9 cellular contexts compared by ENCODE assay signal in the genomic region with DNA sequence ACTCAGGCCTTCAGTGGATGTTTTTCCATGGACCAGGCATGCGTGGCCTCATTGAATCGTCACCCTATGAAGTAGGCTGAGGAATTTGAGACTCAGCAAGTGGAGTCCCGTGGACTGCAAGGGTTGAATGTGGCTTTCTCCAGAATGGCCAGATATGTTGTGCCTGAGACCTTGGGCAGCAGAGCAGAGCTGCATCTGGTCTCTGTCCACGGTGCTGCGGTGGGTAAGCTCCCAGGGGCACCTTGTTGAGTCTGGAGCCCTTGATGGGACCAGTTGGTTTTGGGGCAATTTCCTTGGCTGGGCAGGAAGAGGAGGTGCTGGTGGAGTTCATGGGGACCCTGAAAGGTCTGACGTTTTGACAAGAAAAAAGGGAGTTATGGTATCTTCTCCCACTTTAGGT.
"Had no signal": no experiment of that assay in that cellular context is flagged by ENCODE, and none has a peak within 500 bp of the region (broad histone marks: within the 10 kb centered on the region; RNA-seq: fewer than 3 reads in every experiment).

No MANE protein-coding gene starts in this region.

- H3K36me3 ChIP-seq: HAP-1 had no signal

- H3K27ac ChIP-seq: GM23248, HL-60, KMS-11 had no signal

- H3K4me2 ChIP-seq: KMS-11 had no signal

- H2AFZ ChIP-seq: GM23248 had no signal

- H3K9me3 ChIP-seq: HAP-1 had no signal

- H3K4me3 ChIP-seq: GM23248, HAP-1 had no signal

- H3K4me1 ChIP-seq: HAP-1 had no signal

- ATAC-seq: HCT116 had no signal

- DNase-seq: GM23248, H7, IMR-90, Karpas-422, KBM-7 had no signal
